Comparison of ENCODE assay signal across 9 cellular contexts in the genomic region with DNA sequence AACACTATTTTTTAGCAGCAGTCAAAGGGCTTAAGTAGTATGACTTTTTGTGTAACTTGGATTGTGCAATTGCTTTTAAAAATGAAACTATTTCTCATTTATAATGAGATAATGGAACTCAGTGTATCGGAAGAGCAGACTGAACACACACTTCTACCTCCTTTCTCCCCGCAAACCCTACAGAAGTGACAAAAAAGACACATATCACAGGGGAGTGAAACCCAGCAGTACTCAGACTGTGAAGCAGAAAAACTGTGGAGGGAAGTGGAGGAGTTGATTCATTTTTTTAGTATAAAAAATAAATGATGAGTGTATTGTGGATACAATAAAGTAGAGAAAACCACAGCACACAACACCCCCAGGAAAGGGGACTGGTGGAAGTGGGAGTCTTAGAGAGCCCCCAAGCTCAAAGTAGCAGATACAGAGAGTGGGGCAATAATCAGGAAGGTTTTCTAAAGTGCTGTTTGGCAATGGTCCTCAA. TPM values are rescaled to one million over a fixed set of nuclear protein-coding genes. Genes with fewer than 3 reads are reported as not detected.
DNase-seq lines count a peak whose midpoint lies in the region; TF ChIP-seq lines count a peak whose summit lies in the region.
"Had no signal": no experiment of that assay in that cellular context is flagged by ENCODE, and none has a peak within 500 bp of the region (broad histone marks: within the 10 kb centered on the region; RNA-seq: fewer than 3 reads in every experiment).

No MANE protein-coding gene starts in this region.

- peak overlapping the region; percentile 78 for H3K27ac Mint-ChIP-seq in T-helper 1 cell treated with Interleukin-12 subunit alpha and Interleukin-12 subunit beta and Interleukin-4 antibody, amounts not matched to agents 30 μg/mL and 1 μg/mL, for 36 hours

- WGBS in thyroid gland, 2 donors: 48 to 54% methylated on average over 2 of the region's 2 CpGs

- H3K36me3 ChIP-seq in left ventricle myocardium inferior: no peaks in the 10 kb centered on the region
- no peaks in the 10 kb centered on the region for H3K36me3 ChIP-seq in thyroid gland

- TF ChIP-seq POLR2A in thyroid gland (IDR thresholded peaks at IDR 0.05): no peak

- peaks cover 42% of the 10 kb centered on the region for H3K4me1 Mint-ChIP-seq in T-helper 1 cell treated with Interleukin-12 subunit alpha and Interleukin-12 subunit beta and Interleukin-4 antibody, amounts not matched to agents 30 μg/mL and 1 μg/mL, for 36 hours (ENCODE audit: low read depth)

- H3K4me1 ChIP-seq in left ventricle myocardium inferior: peaks cover 63% of the 10 kb centered on the region
- peaks cover 67% of the 10 kb centered on the region in 2 donors for H3K4me1 ChIP-seq in thyroid gland

- peaks cover 3% of the 10 kb centered on the region for H3K36me3 Mint-ChIP-seq in T-helper 1 cell treated with Interleukin-12 subunit alpha and Interleukin-12 subunit beta and Interleukin-4 antibody, amounts not matched to agents 30 μg/mL and 1 μg/mL, for 36 hours (ENCODE audit: low read depth)

- DNase-seq in activated T-cell treated with anti-CD3 and anti-CD28 coated beads for 48 hours (ENCODE audit: low read depth): peak; percentile 30
- no peak for DNase-seq in activated T-cell treated with anti-CD3 and anti-CD28 coated beads for 4 hours
- DNase-seq in left ventricle myocardium inferior: no peak
- no peak for DNase-seq in thyroid gland
- DNase-seq in cerebellar cortex (ENCODE audit: low spot score): no peak
- DNase-seq in retina: no peak
- no peak for DNase-seq in SHP77 treated with DMSO at 0.1 percent for 48 hours (lab: John Stamatoyannopoulos, UW)

- H3K27ac ChIP-seq in left ventricle myocardium inferior (replicated peaks): peak overlapping the region; percentile 86
- peak overlapping the region; percentile 70 to 84 (median 81) for H3K27ac ChIP-seq in thyroid gland
- H3K27ac ChIP-seq: C4-2B had no signal

- H3K27me3 ChIP-seq in left ventricle myocardium inferior (ENCODE audit: low read depth) (no peaks in the 10 kb centered on the region), thyroid gland (no peaks in the 10 kb centered on the region)

- peak overlapping the region; percentile 46 for H3K4me3 ChIP-seq in left ventricle myocardium inferior
- no peak overlapping the region for H3K4me3 ChIP-seq in thyroid gland (replicated peaks in 1 of 3)

- no peaks in the 10 kb centered on the region for H3K27me3 Mint-ChIP-seq in T-helper 1 cell treated with Interleukin-12 subunit alpha and Interleukin-12 subunit beta and Interleukin-4 antibody, amounts not matched to agents 30 μg/mL and 1 μg/mL, for 36 hours (ENCODE audit: low read depth)

- H3K9me3 ChIP-seq in left ventricle myocardium inferior (replicated peaks) (no peaks in the 10 kb centered on the region), thyroid gland (no peaks in the 10 kb centered on the region)

- intact Hi-C loops in left ventricle myocardium inferior (cut with micrococcal nuclease) (loop anchor here (10.0 kb wide), 1 partner anchor 172 kb away; no protein-coding TSS in a partner anchor), thyroid gland (cut with DNase I) (no loop called here)

- TF ChIP-seq CTCF in left ventricle myocardium inferior (IDR thresholded peaks at IDR 0.05; ENCODE audit: borderline replicate concordance) (no peak), thyroid gland (IDR thresholded peaks at IDR 0.05) (no peak)

- H3K4me3 Mint-ChIP-seq in T-helper 1 cell treated with Interleukin-12 subunit alpha and Interleukin-12 subunit beta and Interleukin-4 antibody, amounts not matched to agents 30 μg/mL and 1 μg/mL, for 36 hours: peak overlapping the region; percentile 65

- H3K9me3 Mint-ChIP-seq in T-helper 1 cell treated with Interleukin-12 subunit alpha and Interleukin-12 subunit beta and Interleukin-4 antibody, amounts not matched to agents 30 μg/mL and 1 μg/mL, for 36 hours: no peaks in the 10 kb centered on the region

RNA-seq across cellular contexts. Expression of gene LPAR6, which starts 9.7 kb away (rescaled TPM):
- total RNA-seq in left ventricle myocardium inferior: 11.5 TPM
- total RNA-seq in thyroid gland: 10 to 100 TPM; 16.8 to 42.5 (median 23.4) TPM
